ENCODE assay signal across 9 cellular contexts in the genomic region with DNA sequence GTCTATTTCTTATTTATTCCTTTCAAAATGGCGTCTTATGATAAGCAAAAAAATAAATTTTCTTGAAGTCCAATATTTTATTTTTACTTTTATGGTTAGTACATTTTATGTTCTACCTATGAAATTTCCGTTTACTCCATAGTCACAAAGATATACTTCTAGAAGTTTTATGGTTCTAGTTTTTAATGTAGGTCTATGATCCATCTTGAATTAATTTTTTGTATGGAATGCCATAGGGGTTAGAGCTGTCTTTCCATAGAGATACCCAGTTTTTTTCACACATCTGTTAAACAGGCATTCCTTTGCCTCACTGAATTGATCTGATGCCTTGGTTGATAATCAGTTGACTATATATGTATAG. TPM values are rescaled to one million over a fixed set of nuclear protein-coding genes. Genes with fewer than 3 reads are reported as not detected.
DNase-seq lines count a peak whose midpoint lies in the region; ATAC-seq and TF ChIP-seq lines count a peak whose summit lies in the region.
"Had no signal": no experiment of that assay in that cellular context is flagged by ENCODE, and none has a peak within 500 bp of the region (broad histone marks: within the 10 kb centered on the region; RNA-seq: fewer than 3 reads in every experiment).

No MANE protein-coding gene starts in this region.

- BruUV-seq in MCF 10A (replicated peaks; lab: Mats Ljungman, UMichigan): no TSS peak

- TF ChIP-seq CTCF in heart right ventricle (IDR thresholded peaks at IDR 0.05) (no peak), MCF 10A (IDR thresholded peaks at IDR 0.05; ENCODE audit: unreplicated experiment) (no peak), upper lobe of right lung (IDR thresholded peaks at IDR 0.05) (no peak)

- H3K36me3 ChIP-seq in heart right ventricle (no peaks in the 10 kb centered on the region), mesodermal cell (ENCODE audit: control insufficient read depth, insufficient read depth, low read length) (no peaks in the 10 kb centered on the region), upper lobe of right lung (no peaks in the 10 kb centered on the region)

- WGBS in heart right ventricle, 2 donors: 17 to 18% methylated on average over 2 of the region's 2 CpGs
- WGBS in mesodermal cell (ENCODE audit: insufficient coverage in 2 of 2), 2 experiments: no CpG with 5 or more reads among the region's 2 CpGs

- no peaks in the 10 kb centered on the region for H3K27me3 Mint-ChIP-seq in MCF 10A (ENCODE audit: insufficient read depth, unreplicated experiment)

- intact Hi-C loops in heart right ventricle (cut with DNase I): no loop called here
- intact Hi-C loops in left ventricle myocardium superior (cut with micrococcal nuclease): no loop called here
- intact Hi-C loops in MCF 10A (cut with micrococcal nuclease): no loop called here
- intact Hi-C loops in upper lobe of right lung (cut with DNase I): no loop called here

- H3K4me1 ChIP-seq in heart right ventricle (peaks cover 0 to 17% (median 6%) of the 10 kb centered on the region in 9 donors), mesodermal cell (ENCODE audit: control insufficient read depth, insufficient read depth, low read length, poor library complexity, severe bottlenecking) (peaks cover 8% of the 10 kb centered on the region), upper lobe of right lung (peaks cover 4% of the 10 kb centered on the region)

- H3K9me3 Mint-ChIP-seq in MCF 10A (ENCODE audit: unreplicated experiment): peaks cover 7% of the 10 kb centered on the region

- POLR2A ChIA-PET in MCF 10A (lab: Yijun Ruan, JAX): interaction anchor here (0.8 to 1.4 kb wide), 2 partner anchors 10 to 87 kb away, joined by 4 to 5 read pairs; a partner anchor contains a TSS

- H3K27me3 ChIP-seq in heart right ventricle (peaks cover 0 to 33% (median 4%) of the 10 kb centered on the region in 7 donors), upper lobe of right lung (no peaks in the 10 kb centered on the region)

- H3K9me3 ChIP-seq in heart right ventricle: peaks cover 0 to 14% (median 0%) of the 10 kb centered on the region in 11 donors
- H3K9me3 ChIP-seq in mesodermal cell (ENCODE audit: control insufficient read depth, low read length): peaks cover 4% of the 10 kb centered on the region
- no peaks in the 10 kb centered on the region for H3K9me3 ChIP-seq in upper lobe of right lung

- H3K4me3 ChIP-seq in heart right ventricle (peak overlapping the region; percentile 6 to 61 (median 53)), mesodermal cell (ENCODE audit: extremely low read depth, insufficient read depth, low read length, poor library complexity, severe bottlenecking) (peak overlapping the region; percentile 12), upper lobe of right lung (peak overlapping the region; percentile 49)

- CTCF ChIA-PET in MCF 10A (lab: Yijun Ruan, JAX): interaction anchor here (0.6 to 1.9 kb wide), 5 partner anchors 26 to 1944 kb away, joined by 3 to 6 read pairs (median 3); no protein-coding TSS in a partner anchor

- ATAC-seq in heart right ventricle (no peak), left ventricle myocardium superior (no peak), upper lobe of right lung (no peak), HG02610 (IDR thresholded peaks at IDR 0.05; ENCODE audit: unreplicated experiment) (no peak)

- no peak for DNase-seq in heart right ventricle
- no peak for DNase-seq in left ventricle myocardium superior
- DNase-seq in MCF 10A (ENCODE audit: unreplicated experiment): no peak
- DNase-seq in upper lobe of right lung: no peak
- no peak for DNase-seq in SIG-M5 (lab: John Stamatoyannopoulos, UW)
- DNase-seq in UCSD-AML1 (lab: John Stamatoyannopoulos, UW; ENCODE audit: unreplicated experiment): no peak

- H3K27ac ChIP-seq in heart right ventricle: peak overlapping the region in 9 of 10 donors; percentile 53 to 82 (median 75)
- H3K27ac ChIP-seq in mesodermal cell (ENCODE audit: low read depth, low read length, severe bottlenecking): peak overlapping the region; percentile 66
- H3K27ac ChIP-seq in upper lobe of right lung: peak overlapping the region; percentile 61

- no peaks in the 10 kb centered on the region for H3K36me3 Mint-ChIP-seq in MCF 10A (ENCODE audit: insufficient read depth, unreplicated experiment)

- peak overlapping the region; percentile 66 for H3K4me3 Mint-ChIP-seq in MCF 10A (ENCODE audit: unreplicated experiment)

- H3K4me1 Mint-ChIP-seq in MCF 10A (ENCODE audit: insufficient read depth, unreplicated experiment): peaks cover 10% of the 10 kb centered on the region

- H3K27ac Mint-ChIP-seq in MCF 10A (ENCODE audit: low read depth, unreplicated experiment): peak overlapping the region; percentile 12

RNA-seq across cellular contexts. Expression of a gene that starts 24.9 kb away (rescaled TPM):
- total RNA-seq in heart right ventricle (10 to 100 TPM in 9 of 10 donors, 1 to 10 TPM in 1; 4.7 to 21.6 (median 13.1) TPM), left ventricle myocardium superior (9.5 TPM), MCF 10A (2022) (not detected in 2 replicates), upper lobe of right lung (not detected)
- polyA plus RNA-seq in heart right ventricle: 100 to 1,000 TPM in 1 of 2 donors, 1 to 10 TPM in 1; 1.6 to 234 TPM
- 0.74 TPM for polyA plus RNA-seq in mesodermal cell (2013, experiment 1 of 2)
- 1.3 TPM for polyA plus RNA-seq in mesodermal cell (2013, experiment 2 of 2)
- total RNA-seq: NCI-H460 had no signal
